Comparison of ENCODE assay signal across 9 cellular contexts in genomic region chr20:45445805-45446562, GRCh38. TPM values are rescaled to one million over a fixed set of nuclear protein-coding genes. Genes with fewer than 3 reads are reported as not detected.
DNase-seq lines count a peak whose midpoint lies in the region; ATAC-seq and TF ChIP-seq lines count a peak whose summit lies in the region.
"Had no signal": no experiment of that assay in that cellular context is flagged by ENCODE, and none has a peak within 500 bp of the region (broad histone marks: within the 10 kb centered on the region; RNA-seq: fewer than 3 reads in every experiment).

No MANE protein-coding gene starts in this region.

- DNase-seq in NCI-H2196 (lab: John Stamatoyannopoulos, UW; ENCODE audit: unreplicated experiment), result peak; percentile 52
- no peak for DNase-seq in NCI-H2196 treated with DMSO at 0.1 percent for 48 hours (lab: John Stamatoyannopoulos, UW; ENCODE audit: unreplicated experiment)
- no peak for DNase-seq in epithelial cell of proximal tubule (ENCODE audit: low read depth)
- peak; percentile 48 to 55 for DNase-seq in stimulated activated CD4-positive, alpha-beta T cell treated with anti-CD3 and anti-CD28 coated beads, Interleukin-2, amount 100 ng/mL, for 24 hours

- no peaks in the 10 kb centered on the region for H3K27me3 ChIP-seq in SU-DHL-6 (ENCODE audit: low read length)

- H4K20me1 ChIP-seq in SU-DHL-6 (ENCODE audit: low read depth, low read length), result no peaks in the 10 kb centered on the region

- H3K9ac ChIP-seq in SU-DHL-6 (ENCODE audit: low read length), result no peak overlapping the region
- H3K9ac ChIP-seq: parathyroid adenoma had no signal

- no peak overlapping the region for H3K27ac ChIP-seq in SU-DHL-6 (ENCODE audit: low read depth, low read length)
- H3K27ac ChIP-seq: parathyroid adenoma had no signal

- H3K9me2 ChIP-seq in SU-DHL-6 (replicated peaks; ENCODE audit: insufficient read depth, low read length), result no peaks in the 10 kb centered on the region

- no peaks in the 10 kb centered on the region for H3K36me3 ChIP-seq in SU-DHL-6 (ENCODE audit: low read length)

- ATAC-seq in HG02763 (IDR thresholded peaks at IDR 0.05; ENCODE audit: unreplicated experiment) (peak; percentile 48), HG03095 (IDR thresholded peaks at IDR 0.05; ENCODE audit: unreplicated experiment) (no peak), GM21619 (IDR thresholded peaks at IDR 0.05; ENCODE audit: unreplicated experiment) (no peak)

- H3K4me2 ChIP-seq in SU-DHL-6 (ENCODE audit: low read depth, low read length, poor library complexity, severe bottlenecking), result no peak overlapping the region

- TF ChIP-seq CTCF in SU-DHL-6 (IDR thresholded peaks at IDR 0.05; ENCODE audit: insufficient read depth, low read length, poor library complexity, severe bottlenecking), result peak; percentile 45
- peak; percentile 68 for TF ChIP-seq CTCF in epithelial cell of proximal tubule (conservative IDR thresholded peaks at IDR 0.05; ENCODE audit: low read depth, low read length)

- H3K4me3 ChIP-seq in SU-DHL-6 (ENCODE audit: insufficient read depth, low read length, poor library complexity, severe bottlenecking), result no peak overlapping the region
- H3K4me3 ChIP-seq in epithelial cell of proximal tubule (ENCODE audit: low read depth, low read length), result no peak overlapping the region

- no peaks in the 10 kb centered on the region for H3K9me3 ChIP-seq in SU-DHL-6 (ENCODE audit: insufficient read depth, low read length)

- H3K79me2 ChIP-seq in SU-DHL-6 (ENCODE audit: insufficient read depth, low read length), result no peaks in the 10 kb centered on the region
- H3K79me2 ChIP-seq: parathyroid adenoma had no signal

- H2AFZ ChIP-seq in SU-DHL-6 (ENCODE audit: low read depth, low read length, severe bottlenecking), result no peak overlapping the region
- H2AFZ ChIP-seq: parathyroid adenoma had no signal

- no peaks in the 10 kb centered on the region for H3F3A ChIP-seq in SU-DHL-6 (ENCODE audit: insufficient read depth)

RNA-seq across cellular contexts. Expression of gene WFDC2, which starts 23.6 kb away (rescaled TPM):
- total RNA-seq in epithelial cell of proximal tubule, result 14.7 and 53.3 TPM in 2 replicates

RNA-seq across cellular contexts. Expression of gene PIGT, which starts 30.0 kb away (rescaled TPM):
- 59.9 and 71.0 TPM in 2 replicates for total RNA-seq in epithelial cell of proximal tubule

RNA-seq across cellular contexts. Expression of gene DBNDD2, which starts 37.9 kb away (rescaled TPM):
- total RNA-seq in epithelial cell of proximal tubule, result 49.6 and 55.2 TPM in 2 replicates

Comparison
In these comparisons a context has a peak if more than half of its experiments do, and no peak if none do; other contexts are left out.
1. DNase-seq: peak in NCI-H2196 (single experiment) and stimulated activated CD4-positive, alpha-beta T cell treated with anti-CD3 and anti-CD28 coated beads, Interleukin-2, amount 100 ng/mL, for 24 hours (2 of 2); none in NCI-H2196 treated with DMSO at 0.1 percent for 48 hours (single experiment) and epithelial cell of proximal tubule (single experiment).